In genomic region chr13:100209857-100210580, GRCh38 we compare ENCODE assay signal across 14 cellular contexts.
DNase-seq lines count a peak whose midpoint lies in the region; ATAC-seq and TF ChIP-seq lines count a peak whose summit lies in the region.
"Had no signal": no experiment of that assay in that cellular context is flagged by ENCODE, and none has a peak within 500 bp of the region (broad histone marks: within the 10 kb centered on the region; RNA-seq: fewer than 3 reads in every experiment).

No MANE protein-coding gene starts in this region.

- H3K79me2 ChIP-seq in Karpas-422 (ENCODE audit: low read length) = no peaks in the 10 kb centered on the region

- no peak overlapping the region for H3K4me3 Mint-ChIP-seq in activated T-cell treated with anti-CD3 and anti-CD28 coated beads, Interleukin-2, amount 50 U/mL, for 4 hours
- H3K4me3 Mint-ChIP-seq in stimulated activated effector memory CD8-positive, alpha-beta T cell treated with anti-CD3 and anti-CD28 coated beads, Interleukin-12 subunit alpha, Interleukin-12 subunit beta, amount 100 ng/mL, for 72 hours = no peak overlapping the region
- H3K4me3 Mint-ChIP-seq: activated CD8-positive, alpha-beta memory T cell treated with anti-CD3 and anti-CD28 coated beads, Interleukin-2, amount 10 ng/mL, durations not matched to agents 7 days and 5 days; T-helper 1 cell treated with Interleukin-12 subunit alpha and Interleukin-12 subunit beta and Interleukin-4 antibody, amounts not matched to agents 30 μg/mL and 1 μg/mL, for 36 hours had no signal

- ATAC-seq in activated T-cell treated with anti-CD3 and anti-CD28 coated beads, Interleukin-2, amount 50 U/mL, for 4 hours = peak; percentile 30 to 38
- ATAC-seq in RWPE2 (ENCODE audit: low read depth) (peak; percentile 59), esophagus mucosa (peak; percentile 55), Right ventricle myocardium inferior (no peak)
- ATAC-seq in stimulated activated effector memory CD8-positive, alpha-beta T cell treated with anti-CD3 and anti-CD28 coated beads, Interleukin-12 subunit alpha, Interleukin-12 subunit beta, amount 100 ng/mL, for 72 hours = peak; percentile 77
- ATAC-seq: activated CD8-positive, alpha-beta memory T cell treated with anti-CD3 and anti-CD28 coated beads, Interleukin-2, amount 10 ng/mL, durations not matched to agents 7 days and 5 days; gastroesophageal sphincter had no signal

- TF ChIP-seq CTCF in RWPE2 (IDR thresholded peaks at IDR 0.05; ENCODE audit: poor library complexity, severe bottlenecking) = no peak

- H3K9me3 Mint-ChIP-seq in activated T-cell treated with anti-CD3 and anti-CD28 coated beads, Interleukin-2, amount 50 U/mL, for 4 hours = peaks cover 5% of the 10 kb centered on the region
- no peaks in the 10 kb centered on the region for H3K9me3 Mint-ChIP-seq in stimulated activated effector memory CD8-positive, alpha-beta T cell treated with anti-CD3 and anti-CD28 coated beads, Interleukin-12 subunit alpha, Interleukin-12 subunit beta, amount 100 ng/mL, for 72 hours

- H3K9me3 ChIP-seq in RWPE2 (ENCODE audit: severe bottlenecking) (no peaks in the 10 kb centered on the region), Karpas-422 (ENCODE audit: low read length) (no peaks in the 10 kb centered on the region)
- H3K9me3 ChIP-seq: gastroesophageal sphincter, thoracic aorta had no signal

- H3K36me3 Mint-ChIP-seq in activated T-cell treated with anti-CD3 and anti-CD28 coated beads, Interleukin-2, amount 50 U/mL, for 4 hours (ENCODE audit: insufficient read depth) = peaks cover 21% of the 10 kb centered on the region
- H3K36me3 Mint-ChIP-seq in stimulated activated effector memory CD8-positive, alpha-beta T cell treated with anti-CD3 and anti-CD28 coated beads, Interleukin-12 subunit alpha, Interleukin-12 subunit beta, amount 100 ng/mL, for 72 hours = no peaks in the 10 kb centered on the region

- H3K36me3 ChIP-seq in RWPE2 (ENCODE audit: low read depth) (no peaks in the 10 kb centered on the region), Karpas-422 (ENCODE audit: insufficient read depth, low read length) (no peaks in the 10 kb centered on the region)
- H3K36me3 ChIP-seq: thoracic aorta had no signal

- H3K4me1 Mint-ChIP-seq in activated T-cell treated with anti-CD3 and anti-CD28 coated beads, Interleukin-2, amount 50 U/mL, for 4 hours (ENCODE audit: low read depth) = peaks cover 4% of the 10 kb centered on the region
- peaks cover 16% of the 10 kb centered on the region for H3K4me1 Mint-ChIP-seq in stimulated activated effector memory CD8-positive, alpha-beta T cell treated with anti-CD3 and anti-CD28 coated beads, Interleukin-12 subunit alpha, Interleukin-12 subunit beta, amount 100 ng/mL, for 72 hours

- intact Hi-C loops in Right ventricle myocardium inferior (cut with DNase I) = no loop called here

- H3K27me3 Mint-ChIP-seq in activated T-cell treated with anti-CD3 and anti-CD28 coated beads, Interleukin-2, amount 50 U/mL, for 4 hours (ENCODE audit: low read depth) = no peaks in the 10 kb centered on the region
- H3K27me3 Mint-ChIP-seq: activated CD8-positive, alpha-beta memory T cell treated with anti-CD3 and anti-CD28 coated beads, Interleukin-2, amount 10 ng/mL, durations not matched to agents 7 days and 5 days had no signal

- H3K4me3 ChIP-seq in RWPE2 (ENCODE audit: severe bottlenecking) (no peak overlapping the region), Karpas-422 (ENCODE audit: low read length) (no peak overlapping the region)
- H3K4me3 ChIP-seq: cardiac muscle cell, gastroesophageal sphincter, thoracic aorta had no signal

- H3K27ac Mint-ChIP-seq in stimulated activated effector memory CD8-positive, alpha-beta T cell treated with anti-CD3 and anti-CD28 coated beads, Interleukin-12 subunit alpha, Interleukin-12 subunit beta, amount 100 ng/mL, for 72 hours = no peak overlapping the region
- H3K27ac Mint-ChIP-seq: activated CD8-positive, alpha-beta memory T cell treated with anti-CD3 and anti-CD28 coated beads, Interleukin-2, amount 10 ng/mL, durations not matched to agents 7 days and 5 days; T-helper 1 cell treated with Interleukin-12 subunit alpha and Interleukin-12 subunit beta and Interleukin-4 antibody, amounts not matched to agents 30 μg/mL and 1 μg/mL, for 36 hours had no signal

- DNase-seq in activated T-cell treated with anti-CD3 and anti-CD28 coated beads, Interleukin-2, amount 50 U/mL, for 4 hours = no peak
- DNase-seq in activated T-cell treated with anti-CD3 and anti-CD28 coated beads, Interleukin-2, amount 50 U/mL, for 1 hour = no peak
- DNase-seq in RWPE2 (ENCODE audit: low spot score) (no peak), Karpas-422 (no peak), DMS53 (lab: John Stamatoyannopoulos, UW) (no peak), Right ventricle myocardium inferior (ENCODE audit: missing footprints) (no peak)
- no peak for DNase-seq in stimulated activated effector memory CD8-positive, alpha-beta T cell treated with anti-CD3 and anti-CD28 coated beads, Interleukin-12 subunit alpha, Interleukin-12 subunit beta, amount 100 ng/mL, for 72 hours (ENCODE audit: low spot score in 2 of 2)
- DNase-seq: activated CD8-positive, alpha-beta memory T cell treated with anti-CD3 and anti-CD28 coated beads, Interleukin-2, amount 10 ng/mL, durations not matched to agents 7 days and 5 days; NCI-H2029 had no signal

- peak overlapping the region; percentile 54 for H3K27ac ChIP-seq in RWPE2 (ENCODE audit: poor library complexity, severe bottlenecking)
- H3K27ac ChIP-seq in Karpas-422 (ENCODE audit: low read length) = no peak overlapping the region
- H3K27ac ChIP-seq: cardiac muscle cell, gastroesophageal sphincter, thoracic aorta had no signal

- no peak overlapping the region for H3K9ac ChIP-seq in Karpas-422 (ENCODE audit: low read length)

- peaks cover 43% of the 10 kb centered on the region for H3K4me1 ChIP-seq in RWPE2 (ENCODE audit: insufficient read depth, poor library complexity, severe bottlenecking)
- H3K4me1 ChIP-seq in Karpas-422 (ENCODE audit: low read length) = peaks cover 12% of the 10 kb centered on the region
- H3K4me1 ChIP-seq: gastroesophageal sphincter had no signal

- H3K4me2 ChIP-seq in Karpas-422 (ENCODE audit: low read depth, low read length, poor library complexity, severe bottlenecking) = no peak overlapping the region

- H2AFZ ChIP-seq in Karpas-422 (ENCODE audit: low read length) = no peak overlapping the region

- no peaks in the 10 kb centered on the region for H4K20me1 ChIP-seq in Karpas-422 (ENCODE audit: insufficient read depth, low read depth, low read length)

- H3K9me2 ChIP-seq in Karpas-422 (replicated peaks; ENCODE audit: insufficient read depth, low read length) = no peaks in the 10 kb centered on the region; the same call in 1 of the 2 replicates

- H3K27me3 ChIP-seq in RWPE2 (ENCODE audit: insufficient read depth, poor library complexity, severe bottlenecking) (no peaks in the 10 kb centered on the region), Karpas-422 (ENCODE audit: low read length) (no peaks in the 10 kb centered on the region)
- H3K27me3 ChIP-seq: cardiac muscle cell, gastroesophageal sphincter had no signal
